15 cellular contexts compared by ENCODE assay signal in genomic region chr5:114411380-114411931, GRCh38. TPM values are rescaled to one million over a fixed set of nuclear protein-coding genes. Genes with fewer than 3 reads are reported as not detected.
"Had no signal": no experiment of that assay in that cellular context is flagged by ENCODE, and none has a peak within 500 bp of the region (broad histone marks: within the 10 kb centered on the region; RNA-seq: fewer than 3 reads in every experiment).

No MANE protein-coding gene starts in this region.

- H3K4me1 Mint-ChIP-seq: activated naive CD8-positive, alpha-beta T cell treated with anti-CD3 and anti-CD28 coated beads, Interleukin-2, amount 10 ng/mL, durations not matched to agents 7 days and 5 days had no signal

- H3K27me3 ChIP-seq: esophagus muscularis mucosa, heart right ventricle had no signal

- H3K9me3 Mint-ChIP-seq: activated CD4-positive, alpha-beta memory T cell treated with anti-CD3 and anti-CD28 coated beads for 36 hours; activated naive CD8-positive, alpha-beta T cell treated with anti-CD3 and anti-CD28 coated beads, Interleukin-2, amount 10 ng/mL, durations not matched to agents 7 days and 5 days; activated T-cell treated with anti-CD3 and anti-CD28 coated beads, Interleukin-2, amount 50 U/mL, for 4 hours had no signal

- DNase-seq: activated CD4-positive, alpha-beta memory T cell treated with anti-CD3 and anti-CD28 coated beads for 36 hours; activated CD4-positive, alpha-beta T cell treated with anti-CD3 and anti-CD28 coated beads for 1 hour; activated effector memory CD4-positive, alpha-beta T cell treated with anti-CD3 and anti-CD28 coated beads, Interleukin-2, amount 50 U/mL, for 16 hours; activated naive CD8-positive, alpha-beta T cell treated with anti-CD3 and anti-CD28 coated beads, Interleukin-2, amount 10 ng/mL, durations not matched to agents 7 days and 5 days; activated T-cell treated with anti-CD3 and anti-CD28 coated beads, Interleukin-2, amount 50 U/mL, for 4 hours; aorta; foreskin melanocyte; heart right ventricle; islet precursor cell; left ventricle myocardium inferior; mesendoderm; T-helper 2 cell had no signal

- H3K27ac ChIP-seq: esophagus muscularis mucosa, heart right ventricle, left ventricle myocardium inferior had no signal

- H3K4me3 Mint-ChIP-seq: activated CD4-positive, alpha-beta memory T cell treated with anti-CD3 and anti-CD28 coated beads for 36 hours; activated naive CD8-positive, alpha-beta T cell treated with anti-CD3 and anti-CD28 coated beads, Interleukin-2, amount 10 ng/mL, durations not matched to agents 7 days and 5 days; activated T-cell treated with anti-CD3 and anti-CD28 coated beads, Interleukin-2, amount 50 U/mL, for 4 hours had no signal

- ATAC-seq: activated T-cell treated with anti-CD3 and anti-CD28 coated beads, Interleukin-2, amount 50 U/mL, for 4 hours; heart right ventricle had no signal

- H3K4me1 ChIP-seq: esophagus muscularis mucosa, heart right ventricle, left ventricle myocardium inferior had no signal

- H3K36me3 Mint-ChIP-seq: activated CD4-positive, alpha-beta memory T cell treated with anti-CD3 and anti-CD28 coated beads for 36 hours; activated naive CD8-positive, alpha-beta T cell treated with anti-CD3 and anti-CD28 coated beads, Interleukin-2, amount 10 ng/mL, durations not matched to agents 7 days and 5 days had no signal

- H3K27ac Mint-ChIP-seq: activated CD4-positive, alpha-beta memory T cell treated with anti-CD3 and anti-CD28 coated beads for 36 hours; activated naive CD8-positive, alpha-beta T cell treated with anti-CD3 and anti-CD28 coated beads, Interleukin-2, amount 10 ng/mL, durations not matched to agents 7 days and 5 days had no signal

- H3K9me3 ChIP-seq: esophagus muscularis mucosa, heart right ventricle, left ventricle myocardium inferior had no signal

- H3K4me3 ChIP-seq: esophagus muscularis mucosa, heart right ventricle, left ventricle myocardium inferior had no signal

- H3K27me3 Mint-ChIP-seq: activated CD4-positive, alpha-beta memory T cell treated with anti-CD3 and anti-CD28 coated beads for 36 hours; activated naive CD8-positive, alpha-beta T cell treated with anti-CD3 and anti-CD28 coated beads, Interleukin-2, amount 10 ng/mL, durations not matched to agents 7 days and 5 days had no signal

- H3K36me3 ChIP-seq: esophagus muscularis mucosa, heart right ventricle, left ventricle myocardium inferior had no signal

RNA-seq across cellular contexts. Expression of gene KCNN2, which starts 49.6 kb away (rescaled TPM):
- total RNA-seq: activated CD4-positive, alpha-beta memory T cell treated with anti-CD3 and anti-CD28 coated beads for 36 hours; activated naive CD8-positive, alpha-beta T cell treated with anti-CD3 and anti-CD28 coated beads, Interleukin-2, amount 10 ng/mL, durations not matched to agents 7 days and 5 days; bronchial epithelial cell; osteoblast had no signal
- polyA plus RNA-seq: aorta had no signal
